18 cellular contexts compared by ENCODE assay signal in genomic region chr10:52099026-52099600, GRCh38.
A peak's percentile ranks its signal among the peaks of the same experiment; 100 is the strongest.
DNase-seq lines count a peak whose midpoint lies in the region; ATAC-seq and TF ChIP-seq lines count a peak whose summit lies in the region.
"Had no signal": no experiment of that assay in that cellular context is flagged by ENCODE, and none has a peak within 500 bp of the region (broad histone marks: within the 10 kb centered on the region; RNA-seq: fewer than 3 reads in every experiment).

No MANE protein-coding gene starts in this region.

- H3K4me1 ChIP-seq in neural progenitor cell, result peaks cover 6% of the 10 kb centered on the region
- H3K4me1 ChIP-seq: BE2C, HAP-1 had no signal

- no peak overlapping the region for H3K27ac ChIP-seq in neural progenitor cell
- H3K27ac ChIP-seq: HL-60 had no signal

- TF ChIP-seq CTCF in neural progenitor cell (IDR thresholded peaks at IDR 0.05), result no peak

- H3K36me3 Mint-ChIP-seq in neural progenitor cell, result no peaks in the 10 kb centered on the region
- H3K36me3 Mint-ChIP-seq: IgD-negative memory B cell had no signal

- no peak overlapping the region for H3K4me2 ChIP-seq in neural progenitor cell

- no peak overlapping the region for H3K4me3 ChIP-seq in neural progenitor cell
- H3K4me3 ChIP-seq: HAP-1 had no signal

- no peak; the same call in 2 of the 3 replicates for ATAC-seq in SK-N-SH treated with all-trans-retinoic acid at 6 μM for 48 hours

- no peaks in the 10 kb centered on the region for H3K27me3 ChIP-seq in neural progenitor cell
- H3K27me3 ChIP-seq: BE2C had no signal

- DNase-seq in COLO829 (ENCODE audit: low spot score), result peak; percentile 57
- DNase-seq in HT1080 (ENCODE audit: low read depth), result peak; percentile 14
- no peak for DNase-seq in neural progenitor cell (ENCODE audit: low spot score)
- DNase-seq in G401 (ENCODE audit: low spot score), result no peak
- no peak for DNase-seq in DMS53 treated with DMSO at 0.1 percent for 48 hours (lab: John Stamatoyannopoulos, UW; ENCODE audit: unreplicated experiment)
- no peak for DNase-seq in NK-92 (lab: John Stamatoyannopoulos, UW; ENCODE audit: unreplicated experiment)
- DNase-seq: 8988T; BE2C; C1 segment of cervical spinal cord; CD4-positive, alpha-beta T cell; DMS153; DMS79 treated with DMSO at 0.1 percent for 48 hours; EL; KBM-7 had no signal

- H3K4me3 Mint-ChIP-seq in neural progenitor cell, result no peak overlapping the region
- H3K4me3 Mint-ChIP-seq: CD4-positive, alpha-beta T cell; IgD-negative memory B cell had no signal

- in situ Hi-C loops in G401 (cut with HindIII; ENCODE audit: low sequenced_read_pairs), result no loop called here

- no peaks in the 10 kb centered on the region for H3K9me3 ChIP-seq in neural progenitor cell (ENCODE audit: low read depth)
- H3K9me3 ChIP-seq: BE2C, HAP-1 had no signal

- H3K36me3 ChIP-seq in neural progenitor cell, result no peaks in the 10 kb centered on the region
- H3K36me3 ChIP-seq: BE2C, HAP-1 had no signal

- no peaks in the 10 kb centered on the region for H3F3A ChIP-seq in neural progenitor cell (ENCODE audit: low read depth)

- H3K9ac ChIP-seq in neural progenitor cell, result no peak overlapping the region

- no peak overlapping the region for H2AFZ ChIP-seq in neural progenitor cell (replicated peaks)

- H4K20me1 ChIP-seq in neural progenitor cell (ENCODE audit: low read depth), result no peaks in the 10 kb centered on the region

- H3K27ac Mint-ChIP-seq in neural progenitor cell, result peak overlapping the region; percentile 21
- H3K27ac Mint-ChIP-seq: CD4-positive, alpha-beta T cell had no signal

- no peaks in the 10 kb centered on the region for H3K79me2 ChIP-seq in neural progenitor cell (ENCODE audit: low read depth)

- H3K9me3 Mint-ChIP-seq in neural progenitor cell, result no peaks in the 10 kb centered on the region
- H3K9me3 Mint-ChIP-seq: CD4-positive, alpha-beta T cell; IgD-negative memory B cell had no signal

- H3K27me3 Mint-ChIP-seq in neural progenitor cell (ENCODE audit: insufficient read depth, low read depth), result no peaks in the 10 kb centered on the region
- H3K27me3 Mint-ChIP-seq: CD4-positive, alpha-beta T cell; IgD-negative memory B cell had no signal

- H3K4me1 Mint-ChIP-seq in neural progenitor cell, result no peaks in the 10 kb centered on the region
- H3K4me1 Mint-ChIP-seq: IgD-negative memory B cell had no signal

TF ChIP-seq in SK-N-SH treated with all-trans-retinoic acid at 6 μM for 48 hours, 23 proteins besides CTCF, POLR2A, EP300 and RAD21:
- TF ChIP-seq TSHZ2 (CRISPR knock-in tag; IDR thresholded peaks at IDR 0.05) (no peak), ISL1 (CRISPR knock-in tag; IDR thresholded peaks at IDR 0.05) (0 out of 2 replicates have a peak, but pooled peaks have one; percentile 15), POU6F1 (CRISPR knock-in tag; IDR thresholded peaks at IDR 0.05; ENCODE audit: borderline replicate concordance, low read depth) (no peak), ZNF565 (CRISPR knock-in tag; conservative IDR thresholded peaks at IDR 0.05; ENCODE audit: low read depth) (no peak), ZFP3 (CRISPR knock-in tag; IDR thresholded peaks at IDR 0.05) (no peak), PATZ1 (CRISPR knock-in tag; IDR thresholded peaks at IDR 0.05; ENCODE audit: borderline replicate concordance) (no peak), ZC3H10 (CRISPR knock-in tag; IDR thresholded peaks at IDR 0.05) (no peak)

Comparison
In these comparisons a context has a peak if more than half of its experiments do, and no peak if none do; other contexts are left out.
1. DNase-seq: peak in COLO829 (single experiment) and HT1080 (single experiment); none in neural progenitor cell (single experiment), G401 (single experiment), DMS53 treated with DMSO at 0.1 percent for 48 hours (single experiment) and NK-92 (single experiment).